ENCODE assay signal across 8 cellular contexts in the genomic region with DNA sequence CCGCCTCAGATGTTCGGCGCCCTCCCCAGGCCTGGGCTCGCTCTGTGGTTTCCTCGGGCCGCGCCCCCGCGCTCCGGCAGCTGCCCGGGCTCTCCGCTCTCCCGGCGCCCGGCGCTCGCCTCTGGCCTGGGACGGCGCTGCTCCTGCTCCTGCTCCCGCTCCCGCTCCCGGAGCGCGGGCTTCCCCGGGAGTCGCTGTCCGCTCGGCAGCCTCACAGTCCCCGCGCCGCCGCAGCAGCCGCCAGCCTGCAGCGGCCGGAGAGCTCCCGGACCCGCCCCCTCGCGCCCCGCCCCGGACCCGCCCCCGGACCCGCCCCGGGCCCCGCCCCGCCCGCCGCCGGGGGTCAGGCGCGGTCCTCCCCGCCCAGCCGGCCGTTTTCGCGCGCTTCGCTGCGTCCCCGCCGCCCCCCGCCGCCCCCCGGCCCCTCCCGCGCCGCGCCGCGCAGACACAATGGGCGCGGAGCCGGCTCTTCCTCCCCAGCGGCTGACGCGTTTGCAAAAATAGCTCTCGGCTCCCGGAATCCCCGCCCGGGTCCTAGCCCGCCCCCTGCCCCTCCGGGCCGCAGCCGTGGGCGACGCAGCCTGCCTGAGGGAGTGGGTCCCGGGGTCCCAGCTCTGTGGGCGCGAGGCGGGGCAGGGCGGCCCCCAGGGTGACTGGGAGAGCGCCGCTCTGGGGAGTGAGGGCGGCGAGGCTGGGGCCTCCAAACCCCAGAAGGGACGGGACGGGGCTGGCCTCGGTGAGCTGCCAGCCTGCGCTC. TPM values are rescaled to one million over a fixed set of nuclear protein-coding genes. Genes with fewer than 3 reads are reported as not detected.
DNase-seq lines count a peak whose midpoint lies in the region; ATAC-seq, FAIRE-seq and TF ChIP-seq lines count a peak whose summit lies in the region.

A gene with protein sequence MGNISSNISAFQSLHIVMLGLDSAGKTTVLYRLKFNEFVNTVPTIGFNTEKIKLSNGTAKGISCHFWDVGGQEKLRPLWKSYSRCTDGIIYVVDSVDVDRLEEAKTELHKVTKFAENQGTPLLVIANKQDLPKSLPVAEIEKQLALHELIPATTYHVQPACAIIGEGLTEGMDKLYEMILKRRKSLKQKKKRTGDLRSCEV (minus strand): TSS at position 247 of the 757 bp plus-strand sequence. CDS start 495 bp downstream, outside the sequence.

- peaks cover 44% of the 10 kb centered on the region for H4K20me1 ChIP-seq in neural progenitor cell (ENCODE audit: low read depth)

- peak within 1 kb of the TSS; percentile 89 for H3K27ac Mint-ChIP-seq in activated naive CD4-positive, alpha-beta T cell treated with anti-CD3 and anti-CD28 coated beads for 36 hours
- H3K27ac Mint-ChIP-seq in neural progenitor cell = peak within 1 kb of the TSS; percentile 96

- H3K4me1 Mint-ChIP-seq in activated naive CD4-positive, alpha-beta T cell treated with anti-CD3 and anti-CD28 coated beads for 36 hours (ENCODE audit: low read depth) = peaks cover 35% of the 10 kb centered on the region
- peaks cover 29% of the 10 kb centered on the region for H3K4me1 Mint-ChIP-seq in neural progenitor cell

- no peaks in the 10 kb centered on the region for H3K9me3 Mint-ChIP-seq in activated naive CD4-positive, alpha-beta T cell treated with anti-CD3 and anti-CD28 coated beads for 36 hours
- H3K9me3 Mint-ChIP-seq in neural progenitor cell = peaks cover 2% of the 10 kb centered on the region

- intact Hi-C loops in activated naive CD4-positive, alpha-beta T cell treated with anti-CD3 and anti-CD28 coated beads for 36 hours (cut with micrococcal nuclease) = no loop called here

- peaks cover 9% of the 10 kb centered on the region for H3K36me3 Mint-ChIP-seq in activated naive CD4-positive, alpha-beta T cell treated with anti-CD3 and anti-CD28 coated beads for 36 hours (ENCODE audit: low read depth)
- H3K36me3 Mint-ChIP-seq in neural progenitor cell = peaks cover 20% of the 10 kb centered on the region

- CTCF ChIA-PET in activated naive CD4-positive, alpha-beta T cell treated with anti-CD3 and anti-CD28 coated beads for 36 hours (lab: Charles Lee) = interaction anchor here (0.6 to 4.9 kb wide), 12 partner anchors 43 to 361 kb away, joined by 3 to 34 read pairs (median 4); no protein-coding TSS in a partner anchor

- H2AFZ ChIP-seq in neural progenitor cell (replicated peaks) = peak within 1 kb of the TSS; percentile 74

- TF ChIP-seq CTCF in C4-2B (conservative IDR thresholded peaks at IDR 0.05) = peak; percentile 14
- peak; percentile 5 for TF ChIP-seq CTCF in neural progenitor cell (IDR thresholded peaks at IDR 0.05)

- peak; percentile 55 for DNase-seq in RPMI8226
- peak; percentile 52 for DNase-seq in activated naive CD4-positive, alpha-beta T cell treated with anti-CD3 and anti-CD28 coated beads for 36 hours
- DNase-seq in frontal cortex (ENCODE audit: low spot score in 2 of 2) = peak; percentile 85 to 87
- DNase-seq in neural progenitor cell (ENCODE audit: low spot score) = peak; percentile 94
- peak; percentile 89 for DNase-seq in urothelium cell line (ENCODE audit: low spot score)

- peak within 1 kb of the TSS; percentile 98 for H3K4me2 ChIP-seq in neural progenitor cell

- H3K9ac ChIP-seq in neural progenitor cell = peak within 1 kb of the TSS; percentile 74

- peaks cover 59% of the 10 kb centered on the region for H3K79me2 ChIP-seq in neural progenitor cell (ENCODE audit: low read depth)

- peaks cover 37% of the 10 kb centered on the region for H3F3A ChIP-seq in neural progenitor cell (ENCODE audit: low read depth)

- H3K27ac ChIP-seq in C4-2B = peak within 1 kb of the TSS; percentile 39
- H3K27ac ChIP-seq in neural progenitor cell = peak within 1 kb of the TSS; percentile 86

- FAIRE-seq in frontal cortex (lab: Jason Lieb, UNC) (no peak), urothelium cell line (lab: Jason Lieb, UNC) (no peak)

- H3K4me3 ChIP-seq in neural progenitor cell = peak within 1 kb of the TSS; percentile 97

- no peaks in the 10 kb centered on the region for H3K27me3 Mint-ChIP-seq in activated naive CD4-positive, alpha-beta T cell treated with anti-CD3 and anti-CD28 coated beads for 36 hours (ENCODE audit: low read depth)
- H3K27me3 Mint-ChIP-seq in neural progenitor cell (ENCODE audit: insufficient read depth, low read depth) = peaks cover 8% of the 10 kb centered on the region

- no peaks in the 10 kb centered on the region for H3K27me3 ChIP-seq in neural progenitor cell

- ATAC-seq in GM19372 (IDR thresholded peaks at IDR 0.05; ENCODE audit: low read depth, unreplicated experiment) = peak; percentile 48
- peak; percentile 57 for ATAC-seq in HG03460 (IDR thresholded peaks at IDR 0.05; ENCODE audit: unreplicated experiment)

- H3K9me3 ChIP-seq in neural progenitor cell (ENCODE audit: low read depth) = no peaks in the 10 kb centered on the region

- H3K36me3 ChIP-seq in neural progenitor cell = peaks cover 11% of the 10 kb centered on the region

- peak within 1 kb of the TSS; percentile 90 for H3K4me3 Mint-ChIP-seq in activated naive CD4-positive, alpha-beta T cell treated with anti-CD3 and anti-CD28 coated beads for 36 hours
- H3K4me3 Mint-ChIP-seq in neural progenitor cell = peak within 1 kb of the TSS; percentile 99

- peaks cover 12% of the 10 kb centered on the region for H3K4me1 ChIP-seq in neural progenitor cell

RNA-seq across cellular contexts. Expression of the gene that starts here (rescaled TPM):
- 10 to 100 TPM; 24.2 to 24.9 TPM for total RNA-seq in activated naive CD4-positive, alpha-beta T cell treated with anti-CD3 and anti-CD28 coated beads for 36 hours
- total RNA-seq in frontal cortex (41.2 TPM), neural progenitor cell (ENCODE audit: low replicate concordance) (87.6 and 96.6 TPM in 2 replicates)

Comparison
In these comparisons a context has a peak if more than half of its experiments do, and no peak if none do; other contexts are left out.
1. Peak in every context shown above with its lines: DNase-seq, ATAC-seq, H3K4me3 ChIP-seq and H3K27ac ChIP-seq.